In genomic region chr5:149735066-149735465, GRCh38 we compare ENCODE assay signal across 9 cellular contexts. TPM values are rescaled to one million over a fixed set of nuclear protein-coding genes. Genes with fewer than 3 reads are reported as not detected.
DNase-seq lines count a peak whose midpoint lies in the region; ATAC-seq, FAIRE-seq and TF ChIP-seq lines count a peak whose summit lies in the region.
"Had no signal": no experiment of that assay in that cellular context is flagged by ENCODE, and none has a peak within 500 bp of the region (broad histone marks: within the 10 kb centered on the region; RNA-seq: fewer than 3 reads in every experiment).

No MANE protein-coding gene starts in this region.

- TF ChIP-seq CTCF in HEK293 (tag by site-specific recombination; IDR thresholded peaks at IDR 0.05) (no peak), bronchial epithelial cell (IDR thresholded peaks at IDR 0.05; ENCODE audit: insufficient read depth, low read length, severe bottlenecking) (no peak), psoas muscle (IDR thresholded peaks at IDR 0.05) (no peak)

- no peak for FAIRE-seq in bronchial epithelial cell (lab: Jason Lieb, UNC)

- H3K4me3 ChIP-seq in HEK293 (ENCODE audit: low read depth, low read length) (no peak overlapping the region), bronchial epithelial cell (ENCODE audit: low read depth, low read length) (no peak overlapping the region), psoas muscle (peak overlapping the region; percentile 95)

- intact Hi-C loops in psoas muscle (cut with DNase I) (no loop called here), sciatic nerve (cut with DNase I) (loop anchor here (10.0 kb wide), 1 partner anchor 70 kb away; no protein-coding TSS in a partner anchor)

- H3K36me3 ChIP-seq in HEK293 (ENCODE audit: control insufficient read depth in 2 of 2, insufficient read depth in 1 of 2, low read length in 2 of 2) (no peaks in the 10 kb centered on the region), bronchial epithelial cell (ENCODE audit: control insufficient read depth, insufficient read depth, low read length) (no peaks in the 10 kb centered on the region), psoas muscle (ENCODE audit: insufficient read depth in 1 of 2, low read depth in 1 of 2) (no peaks in the 10 kb centered on the region)

- H3K9me3 ChIP-seq in HEK293 (ENCODE audit: control insufficient read depth, insufficient read depth, low read depth, low read length) = no peaks in the 10 kb centered on the region
- H3K9me3 ChIP-seq in psoas muscle = no peaks in the 10 kb centered on the region

- DNase-seq in NCI-H2107 treated with DMSO at 0.1 percent for 48 hours (lab: John Stamatoyannopoulos, UW; ENCODE audit: unreplicated experiment) = peak; percentile 13
- DNase-seq in bronchial epithelial cell (ENCODE audit: low read depth) = peak; percentile 38
- DNase-seq in psoas muscle = peak; percentile 33 to 66
- DNase-seq in cerebellar cortex (ENCODE audit: low spot score) = no peak
- DNase-seq in sciatic nerve (ENCODE audit: low spot score) = no peak
- DNase-seq: NCI-H2227 treated with DMSO at 0.1 percent for 48 hours, retina had no signal

- H3K4me1 ChIP-seq in HEK293 (ENCODE audit: control insufficient read depth, insufficient read depth, low read length) (peaks cover 10% of the 10 kb centered on the region), psoas muscle (peaks cover 23% of the 10 kb centered on the region)

- H3K27ac ChIP-seq in HEK293 (ENCODE audit: extremely low read depth, low read depth, low read length) = no peak overlapping the region
- H3K27ac ChIP-seq in psoas muscle = peak overlapping the region; percentile 98

- no peaks in the 10 kb centered on the region for H3K27me3 ChIP-seq in bronchial epithelial cell (ENCODE audit: control insufficient read depth, insufficient read depth, low read length)
- no peaks in the 10 kb centered on the region for H3K27me3 ChIP-seq in psoas muscle (ENCODE audit: insufficient read depth in 3 of 3, low read length in 2 of 3)

- peak in 1 of 4 donors; percentile 6 for ATAC-seq in psoas muscle
- no peak for ATAC-seq in HG02870 (IDR thresholded peaks at IDR 0.05; ENCODE audit: unreplicated experiment)
- no peak for ATAC-seq in sciatic nerve

- POLR2A ChIA-PET in HEK293 (lab: Yijun Ruan, JAX) = no interaction called here

- WGBS in psoas muscle, 3 donors = 6 to 13% (median 11%) methylated on average over 4 of the region's 4 CpGs

- CTCF ChIA-PET in HEK293 (lab: Yijun Ruan, JAX) = interaction anchor here (0.9 kb wide), 1 partner anchor 69 kb away, joined by 3 read pairs; no protein-coding TSS in a partner anchor

TF ChIP-seq in HEK293, 187 proteins besides CTCF, POLR2A, EP300 and RAD21:
- TF ChIP-seq ZNF513 (tag by site-specific recombination; IDR thresholded peaks at IDR 0.05) (peak; percentile 67; the same call in 1 of the 2 replicates), ZSCAN16 (tag by site-specific recombination; IDR thresholded peaks at IDR 0.05) (no peak), ZBTB8A (tag by site-specific recombination; IDR thresholded peaks at IDR 0.05) (peak; percentile 52), ZBTB48 (tag by site-specific recombination; IDR thresholded peaks at IDR 0.05) (peak; percentile 53), ZNF214 (tag by site-specific recombination; IDR thresholded peaks at IDR 0.05; ENCODE audit: borderline replicate concordance) (no peak), PRDM1 (tag by site-specific recombination; IDR thresholded peaks at IDR 0.05) (0 out of 2 replicates have a peak, but pooled peaks have one; percentile 17), ZNF837 (tag by site-specific recombination; IDR thresholded peaks at IDR 0.05) (no peak)

RNA-seq across cellular contexts. Expression of gene PPARGC1B, which starts 5.0 kb away (rescaled TPM):
- total RNA-seq in bronchial epithelial cell = 1.8 and 2.0 TPM in 2 replicates
- total RNA-seq in psoas muscle = 1 to 10 TPM; 4.6 to 9.5 (median 6.8) TPM
- polyA plus RNA-seq in psoas muscle = 1 to 10 TPM in 2 of 3 donors, under 1 TPM in 1; 0.93 to 3.1 (median 2.1) TPM
- 3.2 TPM for total RNA-seq in sciatic nerve

Comparison
In these comparisons a context has a peak if more than half of its experiments do, and no peak if none do; other contexts are left out.
1. DNase-seq: peak in NCI-H2107 treated with DMSO at 0.1 percent for 48 hours (single experiment), bronchial epithelial cell (single experiment) and psoas muscle (2 of 2); none in cerebellar cortex (single experiment) and sciatic nerve (single experiment).